21 cellular contexts compared by ENCODE assay signal in genomic region chr11:109486129-109486528, GRCh38.
DNase-seq lines count a peak whose midpoint lies in the region; ATAC-seq, FAIRE-seq and TF ChIP-seq lines count a peak whose summit lies in the region.
"Had no signal": no experiment of that assay in that cellular context is flagged by ENCODE, and none has a peak within 500 bp of the region (broad histone marks: within the 10 kb centered on the region; RNA-seq: fewer than 3 reads in every experiment).

No MANE protein-coding gene starts in this region.

- no peak overlapping the region for H4K5ac ChIP-seq in H1 (ENCODE audit: insufficient read length, low read depth, low read length)

- H3K56ac ChIP-seq in H1 (replicated peaks; ENCODE audit: insufficient read length, low read depth, low read length) = no peak overlapping the region

- H3K27ac ChIP-seq in Karpas-422 (ENCODE audit: low read length) = no peak overlapping the region
- H3K27ac ChIP-seq in H1 (ENCODE audit: low read depth, low read length) = no peak overlapping the region
- no peak overlapping the region for H3K27ac ChIP-seq in CD8-positive, alpha-beta T cell (ENCODE audit: low read depth, low read length)
- H3K27ac ChIP-seq: neural progenitor cell, right lobe of liver, tibial artery had no signal

- no peak overlapping the region for H4K8ac ChIP-seq in H1 (ENCODE audit: extremely low read depth, insufficient read depth, low read length)

- H3K27me3 ChIP-seq in Karpas-422 (ENCODE audit: low read length) (no peaks in the 10 kb centered on the region), H1 (replicated peaks in 1 of 4; ENCODE audit: control insufficient read depth in 3 of 4, extremely low read depth in 1 of 4, insufficient read depth in 3 of 4, low read length in 3 of 4) (no peaks in the 10 kb centered on the region)
- no peaks in the 10 kb centered on the region for H3K27me3 ChIP-seq in CD8-positive, alpha-beta T cell (ENCODE audit: insufficient read depth, low read length)
- H3K27me3 ChIP-seq: neural progenitor cell, right lobe of liver, tibial artery had no signal

- H3K4me2 ChIP-seq in Karpas-422 (ENCODE audit: low read depth, low read length, poor library complexity, severe bottlenecking) (no peak overlapping the region), H1 (ENCODE audit: insufficient read depth in 1 of 2, low read depth in 2 of 2, low read length in 2 of 2) (no peak overlapping the region)
- H3K4me2 ChIP-seq: neural progenitor cell had no signal

- H4K91ac ChIP-seq in H1 (replicated peaks; ENCODE audit: insufficient read length, low read length) = no peak overlapping the region

- H3K9me3 ChIP-seq in Karpas-422 (ENCODE audit: low read length) (no peaks in the 10 kb centered on the region), H1 (ENCODE audit: insufficient read depth in 2 of 2, low read depth in 1 of 2, low read length in 1 of 2) (no peaks in the 10 kb centered on the region)
- H3K9me3 ChIP-seq in CD8-positive, alpha-beta T cell (ENCODE audit: low read length) = no peaks in the 10 kb centered on the region
- H3K9me3 ChIP-seq: right lobe of liver, tibial artery had no signal

- no peak overlapping the region for H2BK15ac ChIP-seq in H1 (ENCODE audit: low read length)

- no peak overlapping the region for H2AK5ac ChIP-seq in H1 (ENCODE audit: low read depth, low read length)

- no peak overlapping the region for H3K4me3 Mint-ChIP-seq in CD8-positive, alpha-beta T cell
- H3K4me3 Mint-ChIP-seq: activated naive CD8-positive, alpha-beta T cell treated with anti-CD3 and anti-CD28 coated beads for 36 hours; CD14-positive monocyte; neural progenitor cell; stimulated activated naive CD8-positive, alpha-beta T cell treated with anti-CD3 and anti-CD28 coated beads, Interleukin-15, amount 100 ng/mL, for 72 hours had no signal

- no peaks in the 10 kb centered on the region for H3K36me3 ChIP-seq in Karpas-422 (ENCODE audit: insufficient read depth, low read length)
- no peaks in the 10 kb centered on the region for H3K36me3 ChIP-seq in H1 (ENCODE audit: control insufficient read depth in 2 of 4, insufficient read depth in 4 of 4, low read length in 3 of 4)
- H3K36me3 ChIP-seq in CD8-positive, alpha-beta T cell (ENCODE audit: insufficient read depth, low read length) = no peaks in the 10 kb centered on the region
- H3K36me3 ChIP-seq: neural progenitor cell, right lobe of liver, tibial artery had no signal

- H3K23me2 ChIP-seq in H1 (ENCODE audit: low read depth, low read length) = no peaks in the 10 kb centered on the region

- H3K9me2 ChIP-seq in Karpas-422 (replicated peaks; ENCODE audit: insufficient read depth, low read length) = no peaks in the 10 kb centered on the region

- H3K79me2 ChIP-seq in Karpas-422 (ENCODE audit: low read length) (no peaks in the 10 kb centered on the region), H1 (ENCODE audit: control insufficient read depth in 1 of 2, insufficient read depth in 2 of 2, low read length in 2 of 2) (no peaks in the 10 kb centered on the region)

- no peak overlapping the region for H2AFZ ChIP-seq in Karpas-422 (ENCODE audit: low read length)
- peak overlapping the region; percentile 78; the same call in 1 of the 2 replicates for H2AFZ ChIP-seq in H1 (ENCODE audit: low read length)
- H2AFZ ChIP-seq: neural progenitor cell had no signal

- WGBS in H1 (ENCODE audit: extremely low coverage in 1 of 2, insufficient coverage in 1 of 2, insufficient read length in 1 of 2, insufficient replicate concordance in 2 of 2, low coverage in 1 of 2, low lambda C conversion rate in 2 of 2, missing lambda C conversion rate in 1 of 2), 2 experiments = 92% methylated on average over 1 of the region's 1 CpG; no CpG with 5 or more reads in 1 of the 2 experiments

- no peak for FAIRE-seq in H1 (lab: Jason Lieb, UNC)

- no peak overlapping the region for H2BK120ac ChIP-seq in H1 (replicated peaks; ENCODE audit: low read depth, low read length)

- H3K4me1 ChIP-seq in Karpas-422 (ENCODE audit: low read length) (peaks cover 10% of the 10 kb centered on the region), H1 (replicated peaks in 1 of 4; ENCODE audit: control insufficient read depth in 3 of 4, insufficient read depth in 4 of 4, low read length in 3 of 4) (no peaks in the 10 kb centered on the region)
- H3K4me1 ChIP-seq in CD8-positive, alpha-beta T cell (ENCODE audit: insufficient read depth, low read length) = no peaks in the 10 kb centered on the region
- H3K4me1 ChIP-seq: neural progenitor cell, right lobe of liver, tibial artery had no signal

- no peak overlapping the region for H2BK12ac ChIP-seq in H1 (ENCODE audit: low read depth, low read length)

- H3K23ac ChIP-seq in H1 (ENCODE audit: insufficient read length) = no peak overlapping the region

- no peak overlapping the region for H3K14ac ChIP-seq in H1 (ENCODE audit: insufficient read length)

- H3K4me3 ChIP-seq in Karpas-422 (ENCODE audit: low read length) (no peak overlapping the region), H1 (ENCODE audit: extremely low read depth in 1 of 4, insufficient read depth in 2 of 4, low read depth in 3 of 4, low read length in 4 of 4) (no peak overlapping the region)
- H3K4me3 ChIP-seq in CD8-positive, alpha-beta T cell (ENCODE audit: low read depth, low read length) = no peak overlapping the region
- H3K4me3 ChIP-seq: neural progenitor cell, right lobe of liver, tibial artery had no signal

- H2BK5ac ChIP-seq in H1 (ENCODE audit: low read depth, low read length) = no peak overlapping the region

- H3K36me3 Mint-ChIP-seq in CD8-positive, alpha-beta T cell = no peaks in the 10 kb centered on the region
- H3K36me3 Mint-ChIP-seq: activated naive CD8-positive, alpha-beta T cell treated with anti-CD3 and anti-CD28 coated beads for 36 hours; CD14-positive monocyte; neural progenitor cell had no signal

- H2BK20ac ChIP-seq in H1 (ENCODE audit: low read length) = no peak overlapping the region

- H3K18ac ChIP-seq in H1 (ENCODE audit: extremely low read depth, low read length) = no peak overlapping the region

- no peak for TF ChIP-seq RAD21 in H1 (IDR thresholded peaks at IDR 0.05 in 1 of 2, conservative IDR thresholded peaks at IDR 0.05 in 1 of 2; ENCODE audit: low read depth in 2 of 2, low read length in 2 of 2)

- no peak overlapping the region for H3K4ac ChIP-seq in H1 (replicated peaks; ENCODE audit: insufficient read length, low read depth, low read length)

- no peak for ATAC-seq in CD8-positive, alpha-beta T cell
- ATAC-seq in GM19463 (IDR thresholded peaks at IDR 0.05; ENCODE audit: unreplicated experiment) (no peak), HG02981 (IDR thresholded peaks at IDR 0.05; ENCODE audit: unreplicated experiment) (no peak), esophagus mucosa (no peak)
- ATAC-seq: right lobe of liver; stimulated activated naive CD8-positive, alpha-beta T cell treated with anti-CD3 and anti-CD28 coated beads, Interleukin-15, amount 100 ng/mL, for 72 hours had no signal

- H3K9ac ChIP-seq in Karpas-422 (ENCODE audit: low read length) (no peak overlapping the region), H1 (replicated peaks in 1 of 4; ENCODE audit: extremely low read depth in 1 of 4, low read depth in 3 of 4, low read length in 3 of 4) (no peak overlapping the region)
- H3K9ac ChIP-seq: neural progenitor cell had no signal

- peaks cover 5% of the 10 kb centered on the region for H3K9me3 Mint-ChIP-seq in CD8-positive, alpha-beta T cell
- H3K9me3 Mint-ChIP-seq: neural progenitor cell; stimulated activated naive CD8-positive, alpha-beta T cell treated with anti-CD3 and anti-CD28 coated beads, Interleukin-15, amount 100 ng/mL, for 72 hours had no signal

- DNase-seq in Karpas-422 (peak; percentile 48), NCI-H146 treated with DMSO at 0.1 percent for 48 hours (lab: John Stamatoyannopoulos, UW; ENCODE audit: unreplicated experiment) (peak; percentile 97), NCI-H510A (lab: John Stamatoyannopoulos, UW) (peak; percentile 86), H1 (ENCODE audit: low read depth in 1 of 2, low spot score in 2 of 2) (no peak)
- DNase-seq in CD8-positive, alpha-beta T cell = no peak
- DNase-seq: activated CD4-positive, alpha-beta T cell treated with anti-CD3 and anti-CD28 coated beads, Interleukin-2, amount 50 U/mL, for 48 hours; activated naive CD8-positive, alpha-beta T cell treated with anti-CD3 and anti-CD28 coated beads for 36 hours; GDM1; GOT3; MM.1S; posterior cingulate gyrus; right lobe of liver; SIG-M5; stimulated activated naive CD8-positive, alpha-beta T cell treated with anti-CD3 and anti-CD28 coated beads, Interleukin-15, amount 100 ng/mL, for 72 hours; SW 1271; tibial artery had no signal

- POLR2A ChIA-PET in H1 (lab: Charles Lee; ENCODE audit: partially characterized antibody) = no interaction called here
- POLR2A ChIA-PET in CD8-positive, alpha-beta T cell (lab: Charles Lee) = no interaction called here

- H3K27me3 Mint-ChIP-seq in CD8-positive, alpha-beta T cell (ENCODE audit: low read depth) = no peaks in the 10 kb centered on the region
- H3K27me3 Mint-ChIP-seq: activated naive CD8-positive, alpha-beta T cell treated with anti-CD3 and anti-CD28 coated beads for 36 hours; stimulated activated naive CD8-positive, alpha-beta T cell treated with anti-CD3 and anti-CD28 coated beads, Interleukin-15, amount 100 ng/mL, for 72 hours had no signal

- H3K27ac Mint-ChIP-seq in CD8-positive, alpha-beta T cell = no peak overlapping the region
- H3K27ac Mint-ChIP-seq: activated naive CD8-positive, alpha-beta T cell treated with anti-CD3 and anti-CD28 coated beads for 36 hours; CD14-positive monocyte; neural progenitor cell; stimulated activated naive CD8-positive, alpha-beta T cell treated with anti-CD3 and anti-CD28 coated beads, Interleukin-15, amount 100 ng/mL, for 72 hours had no signal

- TF ChIP-seq EP300 in H1 (IDR thresholded peaks at IDR 0.05; ENCODE audit: borderline replicate concordance in 1 of 2, low read depth in 2 of 2, low read length in 2 of 2) = no peak

- H3K79me1 ChIP-seq in H1 (ENCODE audit: low read depth, low read length) = no peaks in the 10 kb centered on the region

- no peak for TF ChIP-seq POLR2A in H1 (IDR thresholded peaks at IDR 0.05; ENCODE audit: control extremely low read depth in 1 of 2, low read depth in 2 of 2, low read length in 2 of 2)

- no peaks in the 10 kb centered on the region for H3K4me1 Mint-ChIP-seq in CD8-positive, alpha-beta T cell (ENCODE audit: low read depth)
- H3K4me1 Mint-ChIP-seq: activated naive CD8-positive, alpha-beta T cell treated with anti-CD3 and anti-CD28 coated beads for 36 hours; CD14-positive monocyte; neural progenitor cell; stimulated activated naive CD8-positive, alpha-beta T cell treated with anti-CD3 and anti-CD28 coated beads, Interleukin-15, amount 100 ng/mL, for 72 hours had no signal

- CTCF ChIA-PET in H1 (lab: Charles Lee; ENCODE audit: partially characterized antibody) = interaction anchor here (0.6 to 1.5 kb wide), 5 partner anchors 20 to 1330 kb away, joined by 3 to 4 read pairs (median 3); no protein-coding TSS in a partner anchor
- CTCF ChIA-PET in CD8-positive, alpha-beta T cell (lab: Charles Lee) = no interaction called here

- TF ChIP-seq CTCF in H1 (IDR thresholded peaks at IDR 0.05; ENCODE audit: control extremely low read depth in 1 of 3, insufficient read depth in 1 of 3, low read depth in 1 of 3, low read length in 3 of 3) = no peak
- TF ChIP-seq CTCF in CD8-positive, alpha-beta T cell (IDR thresholded peaks at IDR 0.05) = no peak

- H4K20me1 ChIP-seq in Karpas-422 (ENCODE audit: insufficient read depth, low read depth, low read length) = no peaks in the 10 kb centered on the region
- no peaks in the 10 kb centered on the region for H4K20me1 ChIP-seq in H1 (replicated peaks in 1 of 2; ENCODE audit: control insufficient read depth in 1 of 2, insufficient read depth in 2 of 2, low read length in 2 of 2)

- intact Hi-C loops in CD8-positive, alpha-beta T cell (cut with DNase I, micrococcal nuclease) = loop anchor here in 1 of 2 experiments (10.0 kb wide), 1 partner anchor 1559 kb away; no protein-coding TSS in a partner anchor

Comparison
In these comparisons a context has a peak if more than half of its experiments do, and no peak if none do; other contexts are left out.
1. DNase-seq: peak in Karpas-422 (single experiment), NCI-H146 treated with DMSO at 0.1 percent for 48 hours (single experiment) and NCI-H510A (single experiment); none in H1 (0 of 2) and CD8-positive, alpha-beta T cell (0 of 7).